1 cellular context compared by ENCODE assay signal in the genomic region with DNA sequence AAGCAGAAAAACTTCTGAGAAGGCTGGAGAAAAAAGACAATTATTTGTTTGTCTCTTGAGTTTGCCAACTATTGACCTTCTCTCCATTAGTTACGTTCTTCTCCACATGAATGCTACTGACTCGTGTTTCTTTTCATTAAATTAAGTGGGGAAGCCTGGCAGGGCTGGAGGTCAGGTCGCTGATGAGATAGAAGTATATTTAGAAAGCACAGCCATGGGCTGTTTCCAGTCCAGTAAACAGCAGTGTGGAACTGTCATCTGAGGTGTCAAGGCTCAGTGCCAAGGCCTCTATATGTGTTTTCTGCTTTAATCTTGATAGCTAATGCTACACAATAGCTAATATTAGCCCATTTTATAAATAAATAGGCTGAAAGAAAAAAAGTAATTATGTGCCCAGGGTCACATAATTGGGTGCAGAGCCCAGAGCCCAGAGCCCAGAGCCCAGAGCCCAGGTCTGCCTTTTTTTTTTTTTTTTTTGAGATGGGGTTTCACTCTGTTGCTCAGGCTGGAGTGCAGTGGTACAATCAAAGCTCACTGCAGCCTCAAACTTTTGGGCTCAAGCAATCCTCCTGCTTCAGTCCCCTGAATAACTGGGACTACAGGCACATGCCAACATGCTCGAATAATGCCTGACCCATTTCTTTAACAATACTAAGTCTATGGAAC.
TF ChIP-seq lines count a peak whose summit lies in the region.

No MANE protein-coding gene starts in this region.

TF ChIP-seq in GM23338, 12 proteins besides CTCF, POLR2A, EP300 and RAD21 (continued from another document):
- TF ChIP-seq, protein P1, sequence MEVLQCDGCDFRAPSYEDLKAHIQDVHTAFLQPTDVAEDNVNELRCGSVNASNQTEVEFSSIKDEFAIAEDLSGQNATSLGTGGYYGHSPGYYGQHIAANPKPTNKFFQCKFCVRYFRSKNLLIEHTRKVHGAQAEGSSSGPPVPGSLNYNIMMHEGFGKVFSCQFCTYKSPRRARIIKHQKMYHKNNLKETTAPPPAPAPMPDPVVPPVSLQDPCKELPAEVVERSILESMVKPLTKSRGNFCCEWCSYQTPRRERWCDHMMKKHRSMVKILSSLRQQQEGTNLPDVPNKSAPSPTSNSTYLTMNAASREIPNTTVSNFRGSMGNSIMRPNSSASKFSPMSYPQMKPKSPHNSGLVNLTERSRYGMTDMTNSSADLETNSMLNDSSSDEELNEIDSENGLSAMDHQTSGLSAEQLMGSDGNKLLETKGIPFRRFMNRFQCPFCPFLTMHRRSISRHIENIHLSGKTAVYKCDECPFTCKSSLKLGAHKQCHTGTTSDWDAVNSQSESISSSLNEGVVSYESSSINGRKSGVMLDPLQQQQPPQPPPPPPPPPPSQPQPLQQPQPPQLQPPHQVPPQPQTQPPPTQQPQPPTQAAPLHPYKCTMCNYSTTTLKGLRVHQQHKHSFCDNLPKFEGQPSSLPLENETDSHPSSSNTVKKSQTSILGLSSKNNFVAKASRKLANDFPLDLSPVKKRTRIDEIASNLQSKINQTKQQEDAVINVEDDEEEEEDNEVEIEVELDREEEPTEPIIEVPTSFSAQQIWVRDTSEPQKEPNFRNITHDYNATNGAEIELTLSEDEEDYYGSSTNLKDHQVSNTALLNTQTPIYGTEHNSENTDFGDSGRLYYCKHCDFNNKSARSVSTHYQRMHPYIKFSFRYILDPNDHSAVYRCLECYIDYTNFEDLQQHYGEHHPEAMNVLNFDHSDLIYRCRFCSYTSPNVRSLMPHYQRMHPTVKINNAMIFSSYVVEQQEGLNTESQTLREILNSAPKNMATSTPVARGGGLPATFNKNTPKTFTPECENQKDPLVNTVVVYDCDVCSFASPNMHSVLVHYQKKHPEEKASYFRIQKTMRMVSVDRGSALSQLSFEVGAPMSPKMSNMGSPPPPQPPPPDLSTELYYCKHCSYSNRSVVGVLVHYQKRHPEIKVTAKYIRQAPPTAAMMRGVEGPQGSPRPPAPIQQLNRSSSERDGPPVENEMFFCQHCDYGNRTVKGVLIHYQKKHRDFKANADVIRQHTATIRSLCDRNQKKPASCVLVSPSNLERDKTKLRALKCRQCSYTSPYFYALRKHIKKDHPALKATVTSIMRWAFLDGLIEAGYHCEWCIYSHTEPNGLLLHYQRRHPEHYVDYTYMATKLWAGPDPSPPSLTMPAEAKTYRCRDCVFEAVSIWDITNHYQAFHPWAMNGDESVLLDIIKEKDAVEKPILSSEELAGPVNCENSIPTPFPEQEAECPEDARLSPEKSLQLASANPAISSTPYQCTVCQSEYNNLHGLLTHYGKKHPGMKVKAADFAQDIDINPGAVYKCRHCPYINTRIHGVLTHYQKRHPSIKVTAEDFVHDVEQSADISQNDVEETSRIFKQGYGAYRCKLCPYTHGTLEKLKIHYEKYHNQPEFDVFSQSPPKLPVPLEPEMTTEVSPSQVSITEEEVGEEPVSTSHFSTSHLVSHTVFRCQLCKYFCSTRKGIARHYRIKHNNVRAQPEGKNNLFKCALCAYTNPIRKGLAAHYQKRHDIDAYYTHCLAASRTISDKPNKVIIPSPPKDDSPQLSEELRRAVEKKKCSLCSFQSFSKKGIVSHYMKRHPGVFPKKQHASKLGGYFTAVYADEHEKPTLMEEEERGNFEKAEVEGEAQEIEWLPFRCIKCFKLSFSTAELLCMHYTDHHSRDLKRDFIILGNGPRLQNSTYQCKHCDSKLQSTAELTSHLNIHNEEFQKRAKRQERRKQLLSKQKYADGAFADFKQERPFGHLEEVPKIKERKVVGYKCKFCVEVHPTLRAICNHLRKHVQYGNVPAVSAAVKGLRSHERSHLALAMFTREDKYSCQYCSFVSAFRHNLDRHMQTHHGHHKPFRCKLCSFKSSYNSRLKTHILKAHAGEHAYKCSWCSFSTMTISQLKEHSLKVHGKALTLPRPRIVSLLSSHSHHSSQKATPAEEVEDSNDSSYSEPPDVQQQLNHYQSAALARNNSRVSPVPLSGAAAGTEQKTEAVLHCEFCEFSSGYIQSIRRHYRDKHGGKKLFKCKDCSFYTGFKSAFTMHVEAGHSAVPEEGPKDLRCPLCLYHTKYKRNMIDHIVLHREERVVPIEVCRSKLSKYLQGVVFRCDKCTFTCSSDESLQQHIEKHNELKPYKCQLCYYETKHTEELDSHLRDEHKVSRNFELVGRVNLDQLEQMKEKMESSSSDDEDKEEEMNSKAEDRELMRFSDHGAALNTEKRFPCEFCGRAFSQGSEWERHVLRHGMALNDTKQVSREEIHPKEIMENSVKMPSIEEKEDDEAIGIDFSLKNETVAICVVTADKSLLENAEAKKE (CRISPR knock-in tag; IDR thresholded peaks at IDR 0.05) = no peak
- no peak for TF ChIP-seq ZNF331 (CRISPR knock-in tag; IDR thresholded peaks at IDR 0.05; ENCODE audit: low read depth)
- no peak for TF ChIP-seq CREB1 (CRISPR knock-in tag; IDR thresholded peaks at IDR 0.05; ENCODE audit: low read depth)
